ENCODE assay signal across 15 cellular contexts in the genomic region with DNA sequence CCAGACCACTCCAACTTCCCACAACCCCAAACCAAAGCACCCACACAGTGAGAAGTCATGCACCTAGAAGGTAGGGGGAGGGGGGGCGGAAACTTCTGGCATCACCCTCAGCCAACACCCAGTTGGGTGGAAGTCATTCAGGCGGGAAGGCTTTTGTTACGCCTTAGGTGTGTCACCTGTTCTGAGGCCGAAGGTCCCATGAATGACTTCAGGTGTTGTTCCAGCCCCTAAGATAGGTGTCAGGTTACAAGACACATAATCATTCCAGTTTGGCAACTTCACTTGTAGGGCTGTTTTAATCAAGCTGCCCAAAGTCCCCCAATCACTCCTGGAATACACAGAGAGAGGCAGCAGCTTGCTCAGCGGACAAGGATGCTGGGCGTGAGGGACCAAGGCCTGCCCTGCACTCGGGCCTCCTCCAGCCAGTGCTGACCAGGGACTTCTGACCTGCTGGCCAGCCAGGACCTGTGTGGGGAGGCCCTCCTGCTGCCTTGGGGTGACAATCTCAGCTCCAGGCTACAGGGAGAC. TPM values are rescaled to one million over a fixed set of nuclear protein-coding genes. Genes with fewer than 3 reads are reported as not detected.
DNase-seq lines count a peak whose midpoint lies in the region; ATAC-seq, FAIRE-seq and TF ChIP-seq lines count a peak whose summit lies in the region.
"Had no signal": no experiment of that assay in that cellular context is flagged by ENCODE, and none has a peak within 500 bp of the region (broad histone marks: within the 10 kb centered on the region; RNA-seq: fewer than 3 reads in every experiment).

TSS of gene TMPRSS4 (plus strand) at position 325 of the 528 bp plus-strand sequence. CDS start 225 bp downstream, outside the sequence.

- H3K36me3 ChIP-seq in RWPE2 (ENCODE audit: low read depth) (no peaks in the 10 kb centered on the region), ascending aorta (no peaks in the 10 kb centered on the region)

- no peak for DNase-seq in Right ventricle myocardium superior
- no peak for DNase-seq in cardiac septum (ENCODE audit: low spot score)
- peak; percentile 77 for DNase-seq in RWPE2 (ENCODE audit: low spot score)
- DNase-seq in left colon, result peak; percentile 90 to 95
- no peak for DNase-seq in D721Med (ENCODE audit: insufficient read length, low spot score)
- no peak for DNase-seq in NCI-H524 (lab: John Stamatoyannopoulos, UW)
- no peak for DNase-seq in SKM-1 treated with dmso at 0.1 percent for 144 hours (lab: John Stamatoyannopoulos, UW; ENCODE audit: unreplicated experiment)
- no peak for DNase-seq in ascending aorta (ENCODE audit: low spot score in 2 of 2)
- DNase-seq: activated gamma-delta T cell treated with Interleukin-2 at 50 U/mL for 16 hours; SK-N-SH; stimulated activated naive CD8-positive, alpha-beta T cell treated with anti-CD3 and anti-CD28 coated beads, Interleukin-15, amount 100 ng/mL, for 72 hours had no signal

- FAIRE-seq in D721Med (lab: Jason Lieb, UNC), result no peak
- FAIRE-seq: HTR-8/SVneo had no signal

- no peaks in the 10 kb centered on the region for H3K9me3 ChIP-seq in RWPE2 (ENCODE audit: severe bottlenecking)
- no peaks in the 10 kb centered on the region for H3K9me3 ChIP-seq in ascending aorta
- H3K9me3 ChIP-seq: SK-N-SH had no signal

- no peak for TF ChIP-seq CTCF in RWPE2 (IDR thresholded peaks at IDR 0.05; ENCODE audit: poor library complexity, severe bottlenecking)
- no peak for TF ChIP-seq CTCF in D721Med (IDR thresholded peaks at IDR 0.05; ENCODE audit: insufficient read depth, missing control alignments)
- TF ChIP-seq CTCF in ascending aorta (IDR thresholded peaks at IDR 0.05), result no peak

- peaks cover 39% of the 10 kb centered on the region for H3K4me1 ChIP-seq in RWPE2 (ENCODE audit: insufficient read depth, poor library complexity, severe bottlenecking)
- no peaks in the 10 kb centered on the region for H3K4me1 ChIP-seq in ascending aorta

- H3K27me3 ChIP-seq in RWPE2 (ENCODE audit: insufficient read depth, poor library complexity, severe bottlenecking) (no peaks in the 10 kb centered on the region), ascending aorta (no peaks in the 10 kb centered on the region)

- H3K4me3 ChIP-seq in RWPE2 (ENCODE audit: severe bottlenecking), result no peak within 1 kb of the TSS
- H3K4me3 ChIP-seq in ascending aorta, result no peak within 1 kb of the TSS

- H3K27ac ChIP-seq in RWPE2 (ENCODE audit: poor library complexity, severe bottlenecking) (peak within 1 kb of the TSS; percentile 69), ascending aorta (no peak within 1 kb of the TSS)

- intact Hi-C loops in Right ventricle myocardium superior (cut with DNase I) (no loop called here), cardiac septum (cut with DNase I) (no loop called here), left colon (cut with DNase I, micrococcal nuclease) (no loop called here), ascending aorta (cut with DNase I) (no loop called here)

- ATAC-seq in Right ventricle myocardium superior (ENCODE audit: poor library complexity) (peak; percentile 13), RWPE2 (ENCODE audit: low read depth) (peak; percentile 59), left colon (peak; percentile 78)
- ATAC-seq: left lobe of liver; stimulated activated naive CD8-positive, alpha-beta T cell treated with anti-CD3 and anti-CD28 coated beads, Interleukin-15, amount 100 ng/mL, for 72 hours had no signal

RNA-seq across cellular contexts. Expression of gene TMPRSS4, which starts in this region (rescaled TPM):
- total RNA-seq in Right ventricle myocardium superior, result not detected
- total RNA-seq in cardiac septum, result 0.32 TPM
- total RNA-seq in left colon, result 100 to 1,000 TPM; 255 to 318 TPM
- not detected for total RNA-seq in ascending aorta
- total RNA-seq: cerebellum, left lobe of liver, posterior vena cava had no signal

Comparison
In these comparisons a context has a peak if more than half of its experiments do, and no peak if none do; other contexts are left out.
1. RNA of gene TMPRSS4 (total RNA-seq): 255 to 318 TPM in left colon; 0.32 TPM in cardiac septum (single experiment), not detected in Right ventricle myocardium superior (single experiment) and not detected in ascending aorta (single experiment); every median in the first group is over 100 times any median in the second.
2. Peak in ATAC-seq in Right ventricle myocardium superior; RNA of the gene not detected or under 1 TPM.
3. ATAC-seq: peak in every context shown above with its lines; median percentile 78 in left colon; 59 in RWPE2; 13 in Right ventricle myocardium superior.
4. DNase-seq: peak in RWPE2 (single experiment) and left colon (2 of 2); none in Right ventricle myocardium superior (single experiment), cardiac septum (single experiment), D721Med (single experiment), NCI-H524 (0 of 2), SKM-1 treated with dmso at 0.1 percent for 144 hours (single experiment) and ascending aorta (0 of 2).